In genomic region chr3:155078959-155079794, GRCh38 we compare ENCODE assay signal across 8 cellular contexts. TPM values are rescaled to one million over a fixed set of nuclear protein-coding genes. Genes with fewer than 3 reads are reported as not detected.
DNase-seq lines count a peak whose midpoint lies in the region; ATAC-seq and TF ChIP-seq lines count a peak whose summit lies in the region.

No MANE protein-coding gene starts in this region.

- no TSS peak for BruUV-seq in OCI-LY7 (replicated peaks; lab: Mats Ljungman, UMichigan)

- H3K36me3 Mint-ChIP-seq in CD4-positive, alpha-beta memory T cell: no peaks in the 10 kb centered on the region
- no peaks in the 10 kb centered on the region for H3K36me3 Mint-ChIP-seq in activated T-helper 1 cell treated with anti-CD3 and anti-CD28 coated beads, Interleukin-12 subunit alpha, Interleukin-12 subunit beta, Interleukin-2, Interleukin-4 antibody, amounts not matched to agents 30 ng/mL and 10 ng/mL and 1 ng/mL, durations not matched to agents 14 hours and 24 hours and 36 hours (ENCODE audit: low read depth)

- no peaks in the 10 kb centered on the region for H3K27me3 ChIP-seq in CD4-positive, alpha-beta memory T cell (ENCODE audit: insufficient read depth, low read length)
- H3K27me3 ChIP-seq in neutrophil: no peaks in the 10 kb centered on the region

- CTCF ChIA-PET in CD4-positive, alpha-beta memory T cell (lab: Charles Lee; ENCODE audit: partially characterized antibody): no interaction called here
- CTCF ChIA-PET in OCI-LY7 (lab: Charles Lee; ENCODE audit: unreplicated experiment): interaction anchor here (0.6 kb wide), 2 partner anchors 207 to 1593 kb away, joined by 3 to 4 read pairs; no protein-coding TSS in a partner anchor

- no peak overlapping the region for H3K4me3 ChIP-seq in CD4-positive, alpha-beta memory T cell (ENCODE audit: low read length in 2 of 2)
- H3K4me3 ChIP-seq in OCI-LY7 (ENCODE audit: low read depth, low read length, poor library complexity, severe bottlenecking): peak overlapping the region; percentile 98
- peak overlapping the region; percentile 72 for H3K4me3 ChIP-seq in fibroblast of mammary gland (ENCODE audit: control insufficient read depth, low read depth, low read length)
- peak overlapping the region; percentile 87 to 92 for H3K4me3 ChIP-seq in neutrophil (ENCODE audit: low read depth in 1 of 2, low read length in 1 of 2)

- H3K27ac Mint-ChIP-seq in CD4-positive, alpha-beta memory T cell: no peak overlapping the region
- no peak overlapping the region for H3K27ac Mint-ChIP-seq in activated T-helper 1 cell treated with anti-CD3 and anti-CD28 coated beads, Interleukin-12 subunit alpha, Interleukin-12 subunit beta, Interleukin-2, Interleukin-4 antibody, amounts not matched to agents 30 ng/mL and 10 ng/mL and 1 ng/mL, durations not matched to agents 14 hours and 24 hours and 36 hours

- H3K9me2 ChIP-seq in OCI-LY7 (ENCODE audit: insufficient read depth, low read length): no peaks in the 10 kb centered on the region

- no peaks in the 10 kb centered on the region for H3K36me3 ChIP-seq in CD4-positive, alpha-beta memory T cell (ENCODE audit: insufficient read depth, low read length)
- peaks cover 11% of the 10 kb centered on the region for H3K36me3 ChIP-seq in OCI-LY7 (ENCODE audit: insufficient read depth, low read length)
- peaks cover 7% of the 10 kb centered on the region for H3K36me3 ChIP-seq in neutrophil

- peaks cover 21 to 30% of the 10 kb centered on the region in 2 donors for H3K27me3 Mint-ChIP-seq in CD4-positive, alpha-beta memory T cell
- peaks cover 26% of the 10 kb centered on the region for H3K27me3 Mint-ChIP-seq in activated T-helper 1 cell treated with anti-CD3 and anti-CD28 coated beads, Interleukin-12 subunit alpha, Interleukin-12 subunit beta, Interleukin-2, Interleukin-4 antibody, amounts not matched to agents 30 ng/mL and 10 ng/mL and 1 ng/mL, durations not matched to agents 14 hours and 24 hours and 36 hours (ENCODE audit: insufficient read depth)

- POLR2A ChIA-PET in CD4-positive, alpha-beta memory T cell (lab: Charles Lee; ENCODE audit: partially characterized antibody): no interaction called here
- POLR2A ChIA-PET in OCI-LY7 (lab: Charles Lee): interaction anchor here (0.6 to 2.2 kb wide), 10 partner anchors 9 to 242 kb away, joined by 3 to 13 read pairs (median 4); no protein-coding TSS in a partner anchor

- H3K4me3 Mint-ChIP-seq in CD4-positive, alpha-beta memory T cell: peak overlapping the region in 5 of 8 donors; percentile 4 to 63 (median 39)
- H3K4me3 Mint-ChIP-seq in activated T-helper 1 cell treated with anti-CD3 and anti-CD28 coated beads, Interleukin-12 subunit alpha, Interleukin-12 subunit beta, Interleukin-2, Interleukin-4 antibody, amounts not matched to agents 30 ng/mL and 10 ng/mL and 1 ng/mL, durations not matched to agents 14 hours and 24 hours and 36 hours: no peak overlapping the region

- H3K4me1 ChIP-seq in CD4-positive, alpha-beta memory T cell (ENCODE audit: insufficient read depth, low read length): no peaks in the 10 kb centered on the region
- H3K4me1 ChIP-seq in OCI-LY7 (ENCODE audit: insufficient read depth, low read length, poor library complexity, severe bottlenecking) (peaks cover 33% of the 10 kb centered on the region), neutrophil (ENCODE audit: control insufficient read depth in 1 of 2, insufficient read depth in 1 of 2, low read depth in 1 of 2, low read length in 1 of 2) (peaks cover 29 to 35% of the 10 kb centered on the region in 2 experiments)

- no peak overlapping the region for H3K27ac ChIP-seq in CD4-positive, alpha-beta memory T cell (ENCODE audit: low read depth, low read length)
- H3K27ac ChIP-seq in OCI-LY7 (ENCODE audit: low read depth, low read length, poor library complexity, severe bottlenecking) (peak overlapping the region; percentile 77), neutrophil (peak overlapping the region; percentile 91)

- intact Hi-C loops in CD4-positive, alpha-beta memory T cell (cut with micrococcal nuclease): no loop called here
- intact Hi-C loops in OCI-LY7 (cut with micrococcal nuclease; ENCODE audit: unreplicated experiment): no loop called here
- intact Hi-C loops in activated T-helper 1 cell treated with anti-CD3 and anti-CD28 coated beads, Interleukin-12 subunit alpha, Interleukin-12 subunit beta, Interleukin-2, Interleukin-4 antibody, amounts not matched to agents 30 ng/mL and 10 ng/mL and 1 ng/mL, durations not matched to agents 14 hours and 24 hours and 36 hours (cut with micrococcal nuclease): no loop called here

- no peaks in the 10 kb centered on the region for H4K20me1 ChIP-seq in OCI-LY7 (ENCODE audit: insufficient read depth, low read length)

- peaks cover 5 to 12% (median 8%) of the 10 kb centered on the region in 4 donors for H3K4me1 Mint-ChIP-seq in CD4-positive, alpha-beta memory T cell
- peaks cover 5% of the 10 kb centered on the region for H3K4me1 Mint-ChIP-seq in activated T-helper 1 cell treated with anti-CD3 and anti-CD28 coated beads, Interleukin-12 subunit alpha, Interleukin-12 subunit beta, Interleukin-2, Interleukin-4 antibody, amounts not matched to agents 30 ng/mL and 10 ng/mL and 1 ng/mL, durations not matched to agents 14 hours and 24 hours and 36 hours (ENCODE audit: low read depth)

- peak; percentile 37; the same call in 1 of the 2 replicates for TF ChIP-seq CTCF in OCI-LY7 (conservative IDR thresholded peaks at IDR 0.05; ENCODE audit: low read length)
- peak; percentile 23 for TF ChIP-seq CTCF in fibroblast of mammary gland (conservative IDR thresholded peaks at IDR 0.05; ENCODE audit: control insufficient read depth, insufficient read depth, low read depth, low read length)
- TF ChIP-seq CTCF in neutrophil (IDR thresholded peaks at IDR 0.05): peak; percentile 68

- ATAC-seq in HG03520 (IDR thresholded peaks at IDR 0.05; ENCODE audit: unreplicated experiment) (no peak), GM21619 (IDR thresholded peaks at IDR 0.05; ENCODE audit: unreplicated experiment) (no peak)

- H3K4me2 ChIP-seq in OCI-LY7 (ENCODE audit: low read length): peak overlapping the region; percentile 84

- peaks cover 45% of the 10 kb centered on the region for H3K79me2 ChIP-seq in OCI-LY7 (ENCODE audit: insufficient read depth, low read depth, low read length)

- H2AFZ ChIP-seq in OCI-LY7 (ENCODE audit: low read length): peak overlapping the region; percentile 92

- no peaks in the 10 kb centered on the region for H3K9me3 ChIP-seq in CD4-positive, alpha-beta memory T cell (ENCODE audit: control insufficient read depth in 1 of 2, low read length in 2 of 2)
- H3K9me3 ChIP-seq in OCI-LY7 (ENCODE audit: low read length): peaks cover 16% of the 10 kb centered on the region; the same call in 1 of the 2 replicates
- H3K9me3 ChIP-seq in neutrophil: no peaks in the 10 kb centered on the region

- peaks cover 0 to 11% (median 6%) of the 10 kb centered on the region in 8 donors for H3K9me3 Mint-ChIP-seq in CD4-positive, alpha-beta memory T cell
- no peaks in the 10 kb centered on the region for H3K9me3 Mint-ChIP-seq in activated T-helper 1 cell treated with anti-CD3 and anti-CD28 coated beads, Interleukin-12 subunit alpha, Interleukin-12 subunit beta, Interleukin-2, Interleukin-4 antibody, amounts not matched to agents 30 ng/mL and 10 ng/mL and 1 ng/mL, durations not matched to agents 14 hours and 24 hours and 36 hours

- no peak for DNase-seq in CD4-positive, alpha-beta memory T cell
- DNase-seq in OCI-LY7 (ENCODE audit: low spot score): peak; percentile 76
- DNase-seq in fibroblast of mammary gland (ENCODE audit: low read depth): peak; percentile 79
- DNase-seq in activated T-helper 1 cell treated with anti-CD3 and anti-CD28 coated beads, Interleukin-12 subunit alpha, Interleukin-12 subunit beta, Interleukin-2, Interleukin-4 antibody, amounts not matched to agents 30 ng/mL and 10 ng/mL and 1 ng/mL, durations not matched to agents 14 hours and 24 hours and 36 hours (ENCODE audit: low spot score): no peak
- DNase-seq in cerebellum (ENCODE audit: low spot score): no peak

RNA-seq across cellular contexts. Expression of gene MME, which starts 0.9 kb away (rescaled TPM):
- under 1 TPM in 1 of 2 experiments, not detected in 1; 0.26 TPM for total RNA-seq in CD4-positive, alpha-beta memory T cell
- polyA plus RNA-seq in CD4-positive, alpha-beta memory T cell: 1 to 10 TPM in 1 of 2 donors, not detected in 1; 2.1 TPM
- 118 TPM in 2 replicates for total RNA-seq in OCI-LY7 (2014; rRNA removed; shearing (Covaris generic))
- total RNA-seq in OCI-LY7 (2022) (84.4 and 117 TPM in 2 replicates), cerebellum (1.8 TPM)
- not detected in 2 replicates for total RNA-seq in activated T-helper 1 cell treated with anti-CD3 and anti-CD28 coated beads, Interleukin-12 subunit alpha, Interleukin-12 subunit beta, Interleukin-2, Interleukin-4 antibody, amounts not matched to agents 30 ng/mL and 10 ng/mL and 1 ng/mL, durations not matched to agents 14 hours and 24 hours and 36 hours

Comparison
In these comparisons a context has a peak if more than half of its experiments do, and no peak if none do; other contexts are left out.
1. DNase-seq: peak in OCI-LY7 (single experiment) and fibroblast of mammary gland (single experiment); none in CD4-positive, alpha-beta memory T cell (0 of 5), activated T-helper 1 cell treated with anti-CD3 and anti-CD28 coated beads, Interleukin-12 subunit alpha, Interleukin-12 subunit beta, Interleukin-2, Interleukin-4 antibody, amounts not matched to agents 30 ng/mL and 10 ng/mL and 1 ng/mL, durations not matched to agents 14 hours and 24 hours and 36 hours (single experiment) and cerebellum (single experiment).
2. H3K4me3 ChIP-seq: peak in OCI-LY7 (single experiment), fibroblast of mammary gland (single experiment) and neutrophil (2 of 2); none in CD4-positive, alpha-beta memory T cell (0 of 2).
3. RNA of gene MME, which starts 0.9 kb away (total RNA-seq): 84.4 to 118 TPM in OCI-LY7; 1.8 TPM in cerebellum (single experiment), 0.26 TPM in CD4-positive, alpha-beta memory T cell and not detected in activated T-helper 1 cell treated with anti-CD3 and anti-CD28 coated beads, Interleukin-12 subunit alpha, Interleukin-12 subunit beta, Interleukin-2, Interleukin-4 antibody, amounts not matched to agents 30 ng/mL and 10 ng/mL and 1 ng/mL, durations not matched to agents 14 hours and 24 hours and 36 hours; every median in the first group is over 10 times any median in the second.
4. Peak in every context shown above with its lines, with median percentiles within 50 percentile points of each other: CTCF ChIP-seq.